Comparison of ENCODE assay signal across 12 cellular contexts in the genomic region with DNA sequence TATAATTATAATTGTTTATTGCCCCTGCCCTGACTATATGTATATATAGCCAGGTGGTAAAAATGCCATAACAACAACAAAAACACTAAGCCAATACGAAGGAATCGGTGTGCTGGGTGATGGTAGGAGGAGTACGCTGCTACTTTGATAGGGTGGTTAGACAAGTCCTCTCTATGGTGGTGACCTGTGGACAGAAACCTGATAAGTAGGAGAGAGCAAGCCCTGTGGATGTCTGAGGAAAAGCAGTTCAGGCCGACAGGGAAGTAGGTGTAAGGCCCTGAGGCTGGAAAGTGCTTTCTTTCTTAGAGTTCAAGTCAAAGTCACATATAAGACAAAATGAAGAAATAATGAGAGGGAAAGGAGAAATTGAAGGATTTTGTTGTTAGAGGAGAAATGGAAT.
DNase-seq lines count a peak whose midpoint lies in the region; TF ChIP-seq lines count a peak whose summit lies in the region.
"Had no signal": no experiment of that assay in that cellular context is flagged by ENCODE, and none has a peak within 500 bp of the region (broad histone marks: within the 10 kb centered on the region; RNA-seq: fewer than 3 reads in every experiment).

No MANE protein-coding gene starts in this region.

- H3K79me1 ChIP-seq in H9 (ENCODE audit: insufficient read depth, low read depth, low read length, poor library complexity, severe bottlenecking), result no peaks in the 10 kb centered on the region

- no peaks in the 10 kb centered on the region for H3K36me3 Mint-ChIP-seq in H9 (ENCODE audit: insufficient read depth in 1 of 3, low read depth in 3 of 3)
- H3K36me3 Mint-ChIP-seq: CD14-positive monocyte; CD8-positive, alpha-beta T cell; IgD-negative memory B cell had no signal

- H3K9me3 Mint-ChIP-seq in H9, result no peaks in the 10 kb centered on the region
- H3K9me3 Mint-ChIP-seq: CD8-positive, alpha-beta T cell had no signal

- H2AFZ ChIP-seq in H9 (ENCODE audit: low read length), result no peak overlapping the region

- no peak overlapping the region for H2BK120ac ChIP-seq in H9 (ENCODE audit: low read depth, low read length, poor library complexity, severe bottlenecking)

- no peak overlapping the region for H3K9ac ChIP-seq in H9 (ENCODE audit: extremely low read depth, insufficient read length, low read length)

- H3K4me2 ChIP-seq in H9 (ENCODE audit: insufficient read depth, insufficient read length, low read length), result no peak overlapping the region
- H3K4me2 ChIP-seq: A549 had no signal

- H3K23ac ChIP-seq in H9 (ENCODE audit: insufficient read length, low read depth, low read length), result no peak overlapping the region

- no peak overlapping the region for H2BK12ac ChIP-seq in H9 (ENCODE audit: insufficient read length, low read depth, low read length)

- no peaks in the 10 kb centered on the region for H3K23me2 ChIP-seq in H9 (ENCODE audit: insufficient read length, low read depth, low read length, poor library complexity, severe bottlenecking)

- H3K4me1 ChIP-seq in H9 (ENCODE audit: insufficient read depth, low read length), result no peaks in the 10 kb centered on the region
- H3K4me1 ChIP-seq: A549 had no signal

- H2AK5ac ChIP-seq in H9 (ENCODE audit: insufficient read length, low read length), result no peak overlapping the region

- TF ChIP-seq CTCF in H9 (conservative IDR thresholded peaks at IDR 0.05) (peak; percentile 27; the same call in 1 of the 3 replicates), foreskin fibroblast (IDR thresholded peaks at IDR 0.05; ENCODE audit: low read depth, low read length) (no peak)

- no peak overlapping the region for H3K56ac ChIP-seq in H9 (ENCODE audit: insufficient read length, low read depth, low read length)

- no peak overlapping the region for H3K18ac ChIP-seq in H9 (ENCODE audit: insufficient read length, low read depth, low read length)

- no peak overlapping the region for H4K8ac ChIP-seq in H9 (replicated peaks; ENCODE audit: insufficient read length, low read depth, low read length)

- no peak overlapping the region for H2BK20ac ChIP-seq in H9 (ENCODE audit: low read depth, low read length, poor library complexity, severe bottlenecking)

- no peak overlapping the region for H3K27ac Mint-ChIP-seq in H9
- H3K27ac Mint-ChIP-seq: CD14-positive monocyte; CD8-positive, alpha-beta T cell; IgD-negative memory B cell had no signal

- no peaks in the 10 kb centered on the region for H3K79me2 ChIP-seq in H9 (ENCODE audit: insufficient read depth, low read length)

- no peak overlapping the region for H3K4me3 Mint-ChIP-seq in H9
- H3K4me3 Mint-ChIP-seq: CD14-positive monocyte; CD8-positive, alpha-beta T cell; IgD-negative memory B cell had no signal

- H3K27me3 Mint-ChIP-seq in H9 (ENCODE audit: low read depth), result no peaks in the 10 kb centered on the region
- H3K27me3 Mint-ChIP-seq: IgD-negative memory B cell had no signal

- H3K4ac ChIP-seq in H9 (ENCODE audit: low read depth, low read length), result no peak overlapping the region

- no peak overlapping the region for H3K4me3 ChIP-seq in foreskin fibroblast (ENCODE audit: low read depth in 1 of 2, low read length in 2 of 2)
- H3K4me3 ChIP-seq: A549 had no signal

- no peak overlapping the region for H3T11ph ChIP-seq in H9 (ENCODE audit: low read length)

- no peak overlapping the region for H2BK5ac ChIP-seq in H9 (ENCODE audit: insufficient read length, low read length)

- H4K5ac ChIP-seq in H9 (ENCODE audit: insufficient read length, low read depth, low read length), result no peak overlapping the region

- H3K27me3 ChIP-seq in H9 (ENCODE audit: insufficient read depth, low read length), result no peaks in the 10 kb centered on the region

- no CpG with 5 or more reads among the region's 4 CpGs for WGBS in H9 (ENCODE audit: extremely low coverage, insufficient read length, low lambda C conversion rate)

- no peak overlapping the region for H2BK15ac ChIP-seq in H9 (ENCODE audit: low read depth, low read length)

- H3K27ac ChIP-seq in H9 (ENCODE audit: insufficient read length, low read depth, low read length), result no peak overlapping the region
- H3K27ac ChIP-seq: A549 had no signal

- DNase-seq in H9, result peak; percentile 28
- peak; percentile 29 for DNase-seq in RKO (ENCODE audit: low spot score)
- DNase-seq in iPS DF 19.7 (ENCODE audit: low read depth, low spot score), result peak; percentile 2
- no peak for DNase-seq in activated CD4-positive, alpha-beta T cell treated with anti-CD3 and anti-CD28 coated beads for 1 hour
- no peak for DNase-seq in activated CD4-positive, alpha-beta T cell treated with anti-CD3 and anti-CD28 coated beads for 4 hours
- no peak for DNase-seq in foreskin fibroblast
- DNase-seq: CD8-positive, alpha-beta T cell; COR-L47; KG1 had no signal

- H3K14ac ChIP-seq in H9 (ENCODE audit: insufficient read depth, low read length), result no peak overlapping the region

- H4K91ac ChIP-seq in H9 (ENCODE audit: insufficient read length, low read depth, low read length), result no peak overlapping the region

- no peaks in the 10 kb centered on the region for H3K9me3 ChIP-seq in H9 (ENCODE audit: control insufficient read depth, low read depth, low read length)
- H3K9me3 ChIP-seq: A549 had no signal

- H3K4me1 Mint-ChIP-seq in H9, result no peaks in the 10 kb centered on the region
- H3K4me1 Mint-ChIP-seq: CD14-positive monocyte had no signal

- H4K20me1 ChIP-seq in H9 (ENCODE audit: control insufficient read depth, insufficient read depth, insufficient read length), result no peaks in the 10 kb centered on the region

Comparison
In these comparisons a context has a peak if more than half of its experiments do, and no peak if none do; other contexts are left out.
1. DNase-seq: peak in H9 (single experiment), RKO (single experiment) and iPS DF 19.7 (single experiment); none in activated CD4-positive, alpha-beta T cell treated with anti-CD3 and anti-CD28 coated beads for 1 hour (single experiment), activated CD4-positive, alpha-beta T cell treated with anti-CD3 and anti-CD28 coated beads for 4 hours (0 of 2) and foreskin fibroblast (0 of 2).